Comparison of ENCODE assay signal across 13 cellular contexts in the genomic region with DNA sequence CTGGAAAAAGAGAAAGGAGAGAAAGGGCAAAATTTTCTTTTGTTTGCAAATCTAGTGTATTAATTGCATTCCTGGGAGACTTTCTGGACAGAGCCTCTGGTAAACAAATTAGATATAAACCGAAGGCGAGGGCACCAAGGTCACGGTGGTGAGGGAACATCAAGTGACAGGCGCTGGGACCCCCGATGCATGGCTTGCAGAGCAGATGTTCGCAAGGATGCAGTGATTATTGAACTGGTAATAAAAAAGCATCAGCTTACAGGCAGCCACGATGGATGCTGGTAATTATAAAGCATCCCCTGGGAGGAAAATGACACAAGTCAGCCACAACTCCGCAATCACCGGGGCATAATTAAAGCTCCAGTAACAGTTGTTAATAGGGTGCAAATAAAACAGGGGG.
"Had no signal": no experiment of that assay in that cellular context is flagged by ENCODE, and none has a peak within 500 bp of the region (broad histone marks: within the 10 kb centered on the region; RNA-seq: fewer than 3 reads in every experiment).

No MANE protein-coding gene starts in this region.

- DNase-seq: activated CD4-positive, alpha-beta T cell treated with anti-CD3 and anti-CD28 coated beads, Interleukin-2, amount 50 U/mL, for 48 hours; activated effector memory CD4-positive, alpha-beta T cell treated with Interleukin-2 at 50 U/mL for 16 hours; activated naive CD4-positive, alpha-beta T cell treated with anti-CD3 and anti-CD28 coated beads, Interleukin-2, amount 50 U/mL, for 16 hours; activated T-cell treated with anti-CD3 and anti-CD28 coated beads, Interleukin-2, amount 50 U/mL, for 24 hours; erythroblast; islet precursor cell; midbrain; psoas muscle; right lobe of liver; spleen; stimulated activated CD4-positive, alpha-beta T cell treated with anti-CD3 and anti-CD28 coated beads, Interleukin-1b, Interleukin-23, amount 100 ng/mL, for 48 hours; stimulated activated naive CD8-positive, alpha-beta T cell treated with anti-CD3 and anti-CD28 coated beads, Interleukin-15, amount 100 ng/mL, for 72 hours; WERI-Rb-1 had no signal

- ATAC-seq: psoas muscle; right lobe of liver; stimulated activated naive CD8-positive, alpha-beta T cell treated with anti-CD3 and anti-CD28 coated beads, Interleukin-15, amount 100 ng/mL, for 72 hours had no signal
